15 cellular contexts compared by ENCODE assay signal in the genomic region with DNA sequence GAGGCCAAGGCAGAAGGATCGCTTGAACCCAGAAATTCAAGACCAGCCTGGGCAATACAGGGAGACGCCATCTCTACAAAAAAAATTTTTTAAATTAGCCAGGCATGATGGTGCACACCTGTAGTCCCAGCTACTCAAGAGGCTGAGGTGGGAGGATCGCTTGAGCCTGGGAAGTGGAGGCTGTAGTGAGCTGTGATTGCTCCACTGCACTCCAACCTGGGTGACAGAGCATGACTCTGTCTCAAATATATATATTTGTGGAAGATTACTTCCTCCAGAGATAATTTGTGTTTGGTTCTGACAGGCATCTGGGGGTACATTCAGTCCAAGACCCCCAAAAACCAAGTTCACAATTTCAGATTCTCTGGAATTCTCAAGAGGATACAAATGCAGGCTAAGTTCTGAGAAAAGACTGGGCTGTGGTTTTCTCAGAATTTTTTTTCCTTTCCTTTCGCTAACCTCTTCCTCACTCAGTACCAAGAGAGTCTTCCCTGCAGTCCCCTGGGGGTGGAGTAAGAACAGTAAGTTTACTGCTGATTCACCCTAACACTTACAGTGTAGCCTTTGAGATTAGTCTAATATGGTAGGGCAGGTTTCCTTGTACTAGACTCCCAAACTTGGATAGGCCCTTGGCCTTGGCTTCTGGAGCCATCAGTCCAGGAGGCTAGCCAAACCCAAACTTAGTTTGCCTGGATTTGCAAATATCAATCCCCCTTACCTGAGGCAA. TPM values are rescaled to one million over a fixed set of nuclear protein-coding genes. Genes with fewer than 3 reads are reported as not detected.
DNase-seq lines count a peak whose midpoint lies in the region; ATAC-seq and TF ChIP-seq lines count a peak whose summit lies in the region.
"Had no signal": no experiment of that assay in that cellular context is flagged by ENCODE, and none has a peak within 500 bp of the region (broad histone marks: within the 10 kb centered on the region; RNA-seq: fewer than 3 reads in every experiment).

No MANE protein-coding gene starts in this region.

- no peaks in the 10 kb centered on the region for H3K9me3 Mint-ChIP-seq in activated B cell treated with CpG ODN at 0.5 μM for 24 hours

- H3K27me3 Mint-ChIP-seq in activated B cell treated with CpG ODN at 0.5 μM for 24 hours: no peaks in the 10 kb centered on the region

- POLR2A ChIA-PET in activated B cell treated with CpG ODN at 0.5 μM for 24 hours (lab: Charles Lee): no interaction called here

- H3K4me3 Mint-ChIP-seq in activated B cell treated with CpG ODN at 0.5 μM for 24 hours: no peak overlapping the region

- no peak overlapping the region for H3K27ac Mint-ChIP-seq in activated B cell treated with CpG ODN at 0.5 μM for 24 hours

- WGBS in lower leg skin, 2 donors: 87 to 92% methylated on average over 4 of the region's 4 CpGs

- peaks cover 18% of the 10 kb centered on the region for H3K36me3 Mint-ChIP-seq in activated B cell treated with CpG ODN at 0.5 μM for 24 hours (ENCODE audit: low read depth)

- ATAC-seq in left cardiac atrium (no peak), activated B cell treated with CpG ODN at 0.5 μM for 24 hours (ENCODE audit: low read depth) (peak; percentile 37), GM18511 (IDR thresholded peaks at IDR 0.05; ENCODE audit: unreplicated experiment) (no peak)

- intact Hi-C loops in left cardiac atrium (cut with DNase I) (no loop called here), activated B cell treated with CpG ODN at 0.5 μM for 24 hours (cut with micrococcal nuclease) (no loop called here), lower leg skin (cut with DNase I; ENCODE audit: low total_unique reads) (no loop called here)

- no peak for TF ChIP-seq POLR2A in lower leg skin (IDR thresholded peaks at IDR 0.05)

- H3K9me3 ChIP-seq in right atrium auricular region: no peaks in the 10 kb centered on the region
- H3K9me3 ChIP-seq: esophagus muscularis mucosa, SK-N-SH had no signal

- peak; percentile 5 for DNase-seq in right atrium auricular region (ENCODE audit: low spot score)
- no peak for DNase-seq in left cardiac atrium
- no peak for DNase-seq in activated B cell treated with CpG ODN at 0.5 μM for 24 hours
- DNase-seq in fibroblast of peridontal ligament (ENCODE audit: extremely low read depth): peak; percentile 50
- no peak for DNase-seq in lower leg skin (ENCODE audit: low spot score in 2 of 2)
- DNase-seq in GM19240 (ENCODE audit: insufficient read length, low spot score): no peak
- no peak for DNase-seq in NCI-H446 (lab: John Stamatoyannopoulos, UW)
- DNase-seq: C1 segment of cervical spinal cord, NCI-H1048, NCI-H82, SK-N-SH had no signal

- TF ChIP-seq CTCF in right atrium auricular region (IDR thresholded peaks at IDR 0.05) (no peak), activated B cell treated with CpG ODN at 0.5 μM for 24 hours (IDR thresholded peaks at IDR 0.05) (no peak), lower leg skin (IDR thresholded peaks at IDR 0.05) (no peak)

- no peak overlapping the region for H3K27ac ChIP-seq in right atrium auricular region
- H3K27ac ChIP-seq: esophagus muscularis mucosa, skin epidermis had no signal

- no peaks in the 10 kb centered on the region for H3K4me1 ChIP-seq in right atrium auricular region
- H3K4me1 ChIP-seq: esophagus muscularis mucosa had no signal

- peaks cover 5% of the 10 kb centered on the region for H3K4me1 Mint-ChIP-seq in activated B cell treated with CpG ODN at 0.5 μM for 24 hours

- H3K27me3 ChIP-seq in right atrium auricular region: no peaks in the 10 kb centered on the region
- H3K27me3 ChIP-seq: esophagus muscularis mucosa had no signal

- CTCF ChIA-PET in activated B cell treated with CpG ODN at 0.5 μM for 24 hours (lab: Charles Lee): no interaction called here

- H3K36me3 ChIP-seq in right atrium auricular region: peaks cover 8% of the 10 kb centered on the region

- no peak overlapping the region for H3K4me3 ChIP-seq in right atrium auricular region
- H3K4me3 ChIP-seq in lower leg skin (ENCODE audit: low read depth, poor library complexity, severe bottlenecking): no peak overlapping the region
- H3K4me3 ChIP-seq: esophagus muscularis mucosa, skin epidermis had no signal

RNA-seq across cellular contexts. Expression of gene GSDMB, which starts 15.1 kb away (rescaled TPM):
- total RNA-seq in right atrium auricular region (1 to 10 TPM in 1 of 2 donors, under 1 TPM in 1; 0.44 to 1.2 TPM), left cardiac atrium (1 to 10 TPM; 2.4 to 4.2 TPM), activated B cell treated with CpG ODN at 0.5 μM for 24 hours (10.3 and 11.7 TPM in 2 replicates), lower leg skin (10 to 100 TPM in 1 of 4 donors, 1 to 10 TPM in 3; 4.8 to 34.2 (median 7.7) TPM)

RNA-seq across cellular contexts. Expression of gene ORMDL3, which starts 24.1 kb away (rescaled TPM):
- total RNA-seq in right atrium auricular region (10 to 100 TPM; 31.5 to 41.5 TPM), left cardiac atrium (10 to 100 TPM; 39.7 to 50.4 TPM), activated B cell treated with CpG ODN at 0.5 μM for 24 hours (38.5 and 49.1 TPM in 2 replicates), lower leg skin (10 to 100 TPM; 58.1 to 84.0 (median 70.0) TPM)

RNA-seq across cellular contexts. Expression of gene LRRC3C, which starts 24.2 kb away (rescaled TPM):
- not detected for total RNA-seq in right atrium auricular region
- not detected for total RNA-seq in left cardiac atrium
- not detected in 2 replicates for total RNA-seq in activated B cell treated with CpG ODN at 0.5 μM for 24 hours
- under 1 TPM in 1 of 4 donors, not detected in 3; 0.52 TPM for total RNA-seq in lower leg skin
- total RNA-seq: bronchial epithelial cell, esophagus muscularis mucosa had no signal

RNA-seq across cellular contexts. Expression of gene ZPBP2, which starts 35.3 kb away (rescaled TPM):
- total RNA-seq in right atrium auricular region (not detected), left cardiac atrium (not detected), activated B cell treated with CpG ODN at 0.5 μM for 24 hours (1.2 and 1.6 TPM in 2 replicates), lower leg skin (not detected)
- total RNA-seq: bronchial epithelial cell, esophagus muscularis mucosa had no signal

RNA-seq across cellular contexts. Expression of gene IKZF3, which starts 39.2 kb away (rescaled TPM):
- under 1 TPM; 0.37 to 0.51 TPM for total RNA-seq in right atrium auricular region
- 1 to 10 TPM; 1.0 to 1.7 TPM for total RNA-seq in left cardiac atrium
- 208 and 220 TPM in 2 replicates for total RNA-seq in activated B cell treated with CpG ODN at 0.5 μM for 24 hours
- 1 to 10 TPM in 1 of 4 donors, under 1 TPM in 3; 0.89 to 1.8 (median 0.97) TPM for total RNA-seq in lower leg skin
- total RNA-seq: bronchial epithelial cell had no signal

Comparison
In these comparisons a context has a peak if more than half of its experiments do, and no peak if none do; other contexts are left out.
1. DNase-seq: peak in right atrium auricular region (single experiment) and fibroblast of peridontal ligament (single experiment); none in left cardiac atrium (single experiment), activated B cell treated with CpG ODN at 0.5 μM for 24 hours (single experiment), lower leg skin (0 of 2), GM19240 (single experiment) and NCI-H446 (0 of 2).